1 cellular context compared by ENCODE assay signal in the genomic region with DNA sequence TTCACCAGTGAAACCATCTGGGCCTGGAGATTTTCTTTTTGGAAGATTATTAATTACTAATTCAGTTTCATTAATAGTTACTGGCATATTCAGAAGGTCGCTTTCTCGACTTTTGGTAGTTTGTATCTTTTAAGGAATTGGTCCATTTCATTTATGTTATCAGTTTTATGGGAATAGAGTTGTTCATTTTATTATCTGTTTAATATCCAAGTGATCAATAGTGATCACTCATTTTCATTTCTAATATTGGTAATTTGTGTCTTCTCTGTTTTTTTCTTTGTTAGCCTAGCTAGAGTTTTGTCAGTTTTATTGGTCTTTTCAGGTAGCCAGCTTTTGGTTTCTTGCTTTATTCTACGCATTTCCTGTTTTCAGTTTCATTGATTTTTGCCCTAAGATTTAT.
TF ChIP-seq lines count a peak whose summit lies in the region.

No MANE protein-coding gene starts in this region.

TF ChIP-seq in GM23338, 12 proteins besides CTCF, POLR2A, EP300 and RAD21 (continued from another document):
- no peak for TF ChIP-seq ZNF462 (CRISPR knock-in tag; IDR thresholded peaks at IDR 0.05)
- no peak for TF ChIP-seq ZNF114 (CRISPR knock-in tag; IDR thresholded peaks at IDR 0.05)
